8 cellular contexts compared by ENCODE assay signal in the genomic region with DNA sequence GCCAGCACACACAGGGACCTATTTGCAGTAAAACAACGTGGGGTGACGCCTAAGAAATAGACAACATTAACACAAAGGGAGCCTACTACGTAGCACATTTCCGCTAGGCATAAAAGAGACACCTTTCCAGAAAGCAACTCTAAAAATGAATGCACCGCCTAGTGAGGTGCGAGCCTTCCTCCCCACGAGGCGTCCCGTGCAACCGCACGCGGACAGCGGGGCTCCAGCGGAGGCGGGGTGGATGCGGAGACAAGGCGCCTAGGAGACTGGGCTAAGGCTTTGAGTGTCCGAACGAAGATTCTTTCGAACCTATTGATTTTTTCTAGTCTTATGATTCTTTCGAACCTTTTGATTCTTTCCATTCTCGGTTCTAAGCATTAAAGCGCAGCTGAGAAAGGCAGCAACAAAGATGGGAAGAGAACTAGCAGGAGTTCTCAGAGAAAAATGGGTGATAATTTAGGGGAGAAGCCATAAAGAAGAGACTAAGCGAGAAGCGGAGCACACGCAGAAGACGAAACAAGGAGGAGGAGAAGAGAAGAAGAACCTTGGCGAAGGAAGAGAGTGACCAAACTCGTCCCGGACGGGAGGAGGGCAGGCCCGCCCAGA. TPM values are rescaled to one million over a fixed set of nuclear protein-coding genes. Genes with fewer than 3 reads are reported as not detected.
DNase-seq lines count a peak whose midpoint lies in the region; ATAC-seq and TF ChIP-seq lines count a peak whose summit lies in the region.

No MANE protein-coding gene starts in this region.

- no peaks in the 10 kb centered on the region for H3K9me3 Mint-ChIP-seq in stimulated activated naive CD8-positive, alpha-beta T cell treated with anti-CD3 and anti-CD28 coated beads, Interleukin-15, amount 100 ng/mL, for 72 hours

- CTCF ChIA-PET in BJ (lab: Yijun Ruan, JAX) = interaction anchor here (0.9 to 2.1 kb wide), 2 partner anchors 12 to 38 kb away, joined by 3 to 10 read pairs; no protein-coding TSS in a partner anchor

- peak overlapping the region; percentile 79 to 87 for H3K27ac ChIP-seq in mucosa of rectum (ENCODE audit: low read depth in 2 of 2, low read length in 2 of 2)

- H3K9me3 ChIP-seq in mucosa of rectum (ENCODE audit: control insufficient read depth in 2 of 2, low read length in 2 of 2) = no peaks in the 10 kb centered on the region

- peaks cover 59% of the 10 kb centered on the region for H3K4me1 Mint-ChIP-seq in stimulated activated naive CD8-positive, alpha-beta T cell treated with anti-CD3 and anti-CD28 coated beads, Interleukin-15, amount 100 ng/mL, for 72 hours

- DNase-seq in BJ (ENCODE audit: low read depth) (no peak), GM13977 (ENCODE audit: low spot score) (no peak)
- DNase-seq in activated CD4-positive, alpha-beta T cell treated with anti-CD3 and anti-CD28 coated beads, Interleukin-2, amount 50 U/mL, for 1 hour = peak; percentile 43
- DNase-seq in effector CD4-positive, alpha-beta T cell = peak; percentile 37
- peak; percentile 61 to 71 for DNase-seq in stimulated activated naive CD8-positive, alpha-beta T cell treated with anti-CD3 and anti-CD28 coated beads, Interleukin-15, amount 100 ng/mL, for 72 hours

- TF ChIP-seq CTCF in BJ (IDR thresholded peaks at IDR 0.05; ENCODE audit: insufficient read depth, low read depth, low read length) = no peak
- TF ChIP-seq CTCF in GM13977 (IDR thresholded peaks at IDR 0.05; ENCODE audit: extremely low read depth, insufficient read depth, missing control alignments) = no peak

- H3K27me3 Mint-ChIP-seq in stimulated activated naive CD8-positive, alpha-beta T cell treated with anti-CD3 and anti-CD28 coated beads, Interleukin-15, amount 100 ng/mL, for 72 hours = no peaks in the 10 kb centered on the region

- H3K27me3 ChIP-seq in BJ (ENCODE audit: control insufficient read depth, insufficient read depth, low read length) (no peaks in the 10 kb centered on the region), mucosa of rectum (ENCODE audit: control insufficient read depth in 2 of 2, insufficient read depth in 2 of 2, low read length in 2 of 2) (no peaks in the 10 kb centered on the region)

- no peaks in the 10 kb centered on the region for H3K36me3 ChIP-seq in BJ (ENCODE audit: control insufficient read depth, insufficient read depth, low read length)
- no peaks in the 10 kb centered on the region for H3K36me3 ChIP-seq in mucosa of rectum (ENCODE audit: control insufficient read depth in 2 of 2, insufficient read depth in 2 of 2, low read length in 2 of 2)

- H3K4me3 ChIP-seq in BJ (ENCODE audit: low read depth, low read length) = peak overlapping the region; percentile 78
- peak overlapping the region; percentile 66 to 78 for H3K4me3 ChIP-seq in mucosa of rectum (ENCODE audit: low read length in 2 of 2)

- H3K27ac Mint-ChIP-seq in stimulated activated naive CD8-positive, alpha-beta T cell treated with anti-CD3 and anti-CD28 coated beads, Interleukin-15, amount 100 ng/mL, for 72 hours = peak overlapping the region; percentile 83 to 95

- H3K9ac ChIP-seq in mucosa of rectum (ENCODE audit: low read depth in 1 of 2, low read length in 2 of 2) = peak overlapping the region; percentile 66 to 83

- H3K4me1 ChIP-seq in mucosa of rectum (ENCODE audit: control insufficient read depth in 2 of 2, insufficient read depth in 2 of 2, low read length in 2 of 2) = peaks cover 10 to 23% of the 10 kb centered on the region in 2 donors

- POLR2A ChIA-PET in BJ (lab: Charles Lee) = interaction anchor here (0.7 kb wide), 1 partner anchor 13 kb away, joined by 3 read pairs; no protein-coding TSS in a partner anchor

- peak overlapping the region; percentile 77 to 93 for H3K4me3 Mint-ChIP-seq in stimulated activated naive CD8-positive, alpha-beta T cell treated with anti-CD3 and anti-CD28 coated beads, Interleukin-15, amount 100 ng/mL, for 72 hours

- in situ Hi-C loops in GM13977 (cut with MboI; ENCODE audit: low pct_unique_long_range_greater_than_20kb, low sequenced_read_pairs, unreplicated experiment) = no loop called here

- peak; percentile 7 for ATAC-seq in HG02759 (IDR thresholded peaks at IDR 0.05; ENCODE audit: unreplicated experiment)
- peak; percentile 58 for ATAC-seq in stimulated activated naive CD8-positive, alpha-beta T cell treated with anti-CD3 and anti-CD28 coated beads, Interleukin-15, amount 100 ng/mL, for 72 hours
- ATAC-seq in HG03095 (IDR thresholded peaks at IDR 0.05; ENCODE audit: unreplicated experiment) = no peak

RNA-seq across cellular contexts. Expression of a gene that starts 0.4 kb away (rescaled TPM):
- 65.4 and 78.5 TPM in 2 replicates for polyA plus RNA-seq in BJ (2011; rRNA removed)
- polyA minus RNA-seq in BJ (2011; rRNA and poly(A)+ RNA removed) = 57.2 and 59.8 TPM in 2 replicates

RNA-seq across cellular contexts. Expression of a gene that starts 44.4 kb away (rescaled TPM):
- not detected in 2 replicates for polyA plus RNA-seq in BJ (2011; rRNA removed)
- polyA minus RNA-seq in BJ (2011; rRNA and poly(A)+ RNA removed) = not detected in 2 replicates

Comparison
In these comparisons a context has a peak if more than half of its experiments do, and no peak if none do; other contexts are left out.
1. DNase-seq: peak in activated CD4-positive, alpha-beta T cell treated with anti-CD3 and anti-CD28 coated beads, Interleukin-2, amount 50 U/mL, for 1 hour (single experiment), effector CD4-positive, alpha-beta T cell (single experiment) and stimulated activated naive CD8-positive, alpha-beta T cell treated with anti-CD3 and anti-CD28 coated beads, Interleukin-15, amount 100 ng/mL, for 72 hours (2 of 2); none in BJ (single experiment) and GM13977 (single experiment).